In the genomic region with DNA sequence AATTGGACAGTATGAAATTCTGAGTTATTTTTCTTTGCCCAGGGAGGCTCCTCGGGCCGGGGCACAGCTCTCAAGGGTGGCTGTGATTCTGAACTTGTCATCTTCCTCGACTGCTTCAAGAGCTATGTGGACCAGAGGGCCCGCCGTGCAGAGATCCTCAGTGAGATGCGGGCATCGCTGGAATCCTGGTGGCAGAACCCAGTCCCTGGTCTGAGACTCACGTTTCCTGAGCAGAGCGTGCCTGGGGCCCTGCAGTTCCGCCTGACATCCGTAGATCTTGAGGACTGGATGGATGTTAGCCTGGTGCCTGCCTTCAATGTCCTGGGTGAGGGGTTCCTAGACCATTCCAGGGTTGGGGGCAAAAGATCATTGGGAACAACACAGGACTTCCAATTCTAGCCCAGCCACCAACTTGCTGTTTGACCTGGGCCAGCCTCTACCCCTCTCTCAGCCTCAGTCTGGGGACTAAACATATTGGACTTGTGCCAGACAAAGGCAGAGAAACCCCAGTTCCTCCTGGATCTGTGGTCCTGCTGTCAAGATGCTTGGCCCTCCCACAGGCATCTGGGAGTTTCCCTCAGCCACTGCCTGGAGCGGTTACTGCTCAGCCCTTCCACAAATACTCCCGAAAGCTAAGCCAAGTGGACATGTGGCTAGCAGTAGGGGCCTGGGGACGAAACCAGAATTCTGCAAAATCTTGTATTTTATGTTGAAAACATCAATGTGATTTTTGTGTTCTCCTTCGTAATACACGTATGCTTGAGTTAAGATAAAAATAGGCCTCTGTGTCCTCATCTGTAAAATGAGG, we compare ENCODE assay signal across 20 cellular contexts. TPM values are rescaled to one million over a fixed set of nuclear protein-coding genes. Genes with fewer than 3 reads are reported as not detected.
A peak's percentile ranks its signal among the peaks of the same experiment; 100 is the strongest.
DNase-seq lines count a peak whose midpoint lies in the region; ATAC-seq and TF ChIP-seq lines count a peak whose summit lies in the region.
"Had no signal": no experiment of that assay in that cellular context is flagged by ENCODE, and none has a peak within 500 bp of the region (broad histone marks: within the 10 kb centered on the region; RNA-seq: fewer than 3 reads in every experiment).

No MANE protein-coding gene starts in this region.

- H2BK5ac ChIP-seq in H9 (ENCODE audit: insufficient read length, low read length) (no peak overlapping the region), neuronal stem cell (ENCODE audit: low read length) (no peak overlapping the region)

- no peak overlapping the region for H3K56ac ChIP-seq in H9 (ENCODE audit: insufficient read length, low read depth, low read length)

- no peak overlapping the region for H3K18ac ChIP-seq in H9 (ENCODE audit: insufficient read length, low read depth, low read length)
- H3K18ac ChIP-seq in neuronal stem cell (ENCODE audit: low read length), result peak overlapping the region; percentile 27

- H2AK5ac ChIP-seq in H9 (ENCODE audit: insufficient read length, low read length), result no peak overlapping the region
- peak overlapping the region; percentile 43 for H2AK5ac ChIP-seq in neuronal stem cell (ENCODE audit: low read depth, low read length)

- H3K79me1 ChIP-seq in H9 (ENCODE audit: insufficient read depth, low read depth, low read length, poor library complexity, severe bottlenecking) (no peaks in the 10 kb centered on the region), neuronal stem cell (ENCODE audit: low read depth, low read length) (no peaks in the 10 kb centered on the region)

- no peak for TF ChIP-seq POLR2A in gastrocnemius medialis (IDR thresholded peaks at IDR 0.05)

- H3K27me3 ChIP-seq in H9 (ENCODE audit: insufficient read depth, low read length) (no peaks in the 10 kb centered on the region; the same call in 1 of the 2 replicates), neuronal stem cell (ENCODE audit: control insufficient read depth in 3 of 3, insufficient read depth in 3 of 3, low read depth in 1 of 3, low read length in 3 of 3) (peaks cover 0 to 26% (median 22%) of the 10 kb centered on the region in 3 experiments), gastrocnemius medialis (no peaks in the 10 kb centered on the region)

- no peak overlapping the region for H3T11ph ChIP-seq in H9 (ENCODE audit: low read length)

- H3K9me3 ChIP-seq in H9 (ENCODE audit: control insufficient read depth, low read depth, low read length), result no peaks in the 10 kb centered on the region
- peaks cover 0 to 1% of the 10 kb centered on the region in 2 donors for H3K9me3 ChIP-seq in neuronal stem cell (replicated peaks in 1 of 2; ENCODE audit: control insufficient read depth in 2 of 2, insufficient read depth in 1 of 2, low read depth in 1 of 2, low read length in 2 of 2)
- no peaks in the 10 kb centered on the region for H3K9me3 ChIP-seq in gastrocnemius medialis
- H3K9me3 ChIP-seq: A549, HAP-1 had no signal

- no CpG with 5 or more reads among the region's 16 CpGs for WGBS in H9 (ENCODE audit: extremely low coverage, insufficient read length, low lambda C conversion rate)
- WGBS in neuronal stem cell (ENCODE audit: extremely low coverage in 2 of 2, insufficient read length in 2 of 2, insufficient replicate concordance in 1 of 2), 2 donors, result no CpG with 5 or more reads among the region's 16 CpGs

- H3K9ac ChIP-seq in H9 (ENCODE audit: extremely low read depth, insufficient read length, low read length) (no peak overlapping the region), neuronal stem cell (ENCODE audit: low read depth, low read length, poor library complexity) (no peak overlapping the region)

- H3K4ac ChIP-seq in H9 (ENCODE audit: low read depth, low read length), result no peak overlapping the region
- no peak overlapping the region for H3K4ac ChIP-seq in neuronal stem cell (ENCODE audit: low read length)

- in situ Hi-C loops in gastrocnemius medialis (cut with MboI; ENCODE audit: low sequenced_read_pairs in 4 of 4), result no loop called here

- H3K4me2 ChIP-seq in H9 (ENCODE audit: insufficient read depth, insufficient read length, low read length) (no peak overlapping the region), neuronal stem cell (ENCODE audit: insufficient read depth, low read length, poor library complexity, severe bottlenecking) (no peak overlapping the region)
- H3K4me2 ChIP-seq: A549 had no signal

- no peak for ATAC-seq in omental fat pad (ENCODE audit: low FRiP score)
- no peak for ATAC-seq in gastrocnemius medialis
- ATAC-seq: A549 had no signal

- peaks cover 8% of the 10 kb centered on the region for H3K23me2 ChIP-seq in H9 (ENCODE audit: insufficient read length, low read depth, low read length, poor library complexity, severe bottlenecking)

- H3K36me3 Mint-ChIP-seq in activated CD4-positive, alpha-beta memory T cell treated with anti-CD3 and anti-CD28 coated beads, Interleukin-2, amount 10 ng/mL, durations not matched to agents 7 days and 5 days (ENCODE audit: low read depth), result peaks cover 74% of the 10 kb centered on the region
- H3K36me3 Mint-ChIP-seq in activated CD4-positive, alpha-beta memory T cell treated with anti-CD3 and anti-CD28 coated beads for 36 hours, result peaks cover 5% of the 10 kb centered on the region
- no peaks in the 10 kb centered on the region for H3K36me3 Mint-ChIP-seq in H9 (ENCODE audit: insufficient read depth in 1 of 3, low read depth in 3 of 3)
- peaks cover 37% of the 10 kb centered on the region for H3K36me3 Mint-ChIP-seq in activated T-helper 2 cell treated with anti-CD3 and anti-CD28 coated beads, Interferon-gamma antibody, Interleukin-2, Interleukin-4, amounts not matched to agents 10 μg/mL and 5 μg/mL and 100 μg/mL, durations not matched to agents 14 hours and 24 hours and 36 hours (ENCODE audit: low read depth)

- H3K27ac Mint-ChIP-seq in activated CD4-positive, alpha-beta memory T cell treated with anti-CD3 and anti-CD28 coated beads, Interleukin-2, amount 10 ng/mL, durations not matched to agents 7 days and 5 days, result no peak overlapping the region
- no peak overlapping the region for H3K27ac Mint-ChIP-seq in activated CD4-positive, alpha-beta memory T cell treated with anti-CD3 and anti-CD28 coated beads for 36 hours
- H3K27ac Mint-ChIP-seq in H9, result no peak overlapping the region
- H3K27ac Mint-ChIP-seq in activated T-helper 2 cell treated with anti-CD3 and anti-CD28 coated beads, Interferon-gamma antibody, Interleukin-2, Interleukin-4, amounts not matched to agents 10 μg/mL and 5 μg/mL and 100 μg/mL, durations not matched to agents 14 hours and 24 hours and 36 hours, result peak overlapping the region; percentile 7
- H3K27ac Mint-ChIP-seq: B cell had no signal

- H3K79me2 ChIP-seq in H9 (ENCODE audit: insufficient read depth, low read length), result no peaks in the 10 kb centered on the region

- TF ChIP-seq CTCF in H9 (conservative IDR thresholded peaks at IDR 0.05) (no peak), omental fat pad (IDR thresholded peaks at IDR 0.05) (no peak), gastrocnemius medialis (IDR thresholded peaks at IDR 0.05 in 4 of 5, conservative IDR thresholded peaks at IDR 0.05 in 1 of 5) (no peak)

- no peak overlapping the region for H3K4me3 ChIP-seq in neuronal stem cell (ENCODE audit: low read length in 2 of 2)
- no peak overlapping the region for H3K4me3 ChIP-seq in gastrocnemius medialis
- H3K4me3 ChIP-seq: A549, HAP-1 had no signal

- H4K8ac ChIP-seq in H9 (replicated peaks; ENCODE audit: insufficient read length, low read depth, low read length) (no peak overlapping the region), neuronal stem cell (ENCODE audit: low read depth, low read length) (no peak overlapping the region)

- H3K9me3 Mint-ChIP-seq in activated CD4-positive, alpha-beta memory T cell treated with anti-CD3 and anti-CD28 coated beads, Interleukin-2, amount 10 ng/mL, durations not matched to agents 7 days and 5 days, result no peaks in the 10 kb centered on the region
- no peaks in the 10 kb centered on the region for H3K9me3 Mint-ChIP-seq in activated CD4-positive, alpha-beta memory T cell treated with anti-CD3 and anti-CD28 coated beads for 36 hours
- no peaks in the 10 kb centered on the region for H3K9me3 Mint-ChIP-seq in H9
- no peaks in the 10 kb centered on the region for H3K9me3 Mint-ChIP-seq in activated T-helper 2 cell treated with anti-CD3 and anti-CD28 coated beads, Interferon-gamma antibody, Interleukin-2, Interleukin-4, amounts not matched to agents 10 μg/mL and 5 μg/mL and 100 μg/mL, durations not matched to agents 14 hours and 24 hours and 36 hours

- DNase-seq in activated CD4-positive, alpha-beta memory T cell treated with anti-CD3 and anti-CD28 coated beads, Interleukin-2, amount 10 ng/mL, durations not matched to agents 7 days and 5 days, result no peak
- DNase-seq in activated CD4-positive, alpha-beta memory T cell treated with anti-CD3 and anti-CD28 coated beads for 36 hours, result no peak
- no peak for DNase-seq in H9
- no peak for DNase-seq in activated T-helper 2 cell treated with anti-CD3 and anti-CD28 coated beads, Interferon-gamma antibody, Interleukin-2, Interleukin-4, amounts not matched to agents 10 μg/mL and 5 μg/mL and 100 μg/mL, durations not matched to agents 14 hours and 24 hours and 36 hours (ENCODE audit: low spot score)
- no peak for DNase-seq in neuronal stem cell (ENCODE audit: low spot score)
- no peak for DNase-seq in NCI-H2196 treated with DMSO at 0.1 percent for 48 hours (lab: John Stamatoyannopoulos, UW; ENCODE audit: unreplicated experiment)
- DNase-seq in omental fat pad (ENCODE audit: low spot score), result no peak
- no peak for DNase-seq in gastrocnemius medialis
- DNase-seq: DMS53, KBM-7, MV-4-11, NCI-H1105 treated with DMSO at 0.1 percent for 48 hours, NCI-H2081, NCI-H2171, NCI-H526, SHP77 had no signal

- H4K5ac ChIP-seq in H9 (ENCODE audit: insufficient read length, low read depth, low read length), result no peak overlapping the region

- H3K36me3 ChIP-seq in neuronal stem cell (replicated peaks in 1 of 2; ENCODE audit: control insufficient read depth in 2 of 2, insufficient read depth in 2 of 2, low read length in 2 of 2) (no peaks in the 10 kb centered on the region), gastrocnemius medialis (no peaks in the 10 kb centered on the region)
- H3K36me3 ChIP-seq: HAP-1 had no signal

- H2BK20ac ChIP-seq in H9 (ENCODE audit: low read depth, low read length, poor library complexity, severe bottlenecking), result no peak overlapping the region

- no peaks in the 10 kb centered on the region for H4K20me1 ChIP-seq in H9 (ENCODE audit: control insufficient read depth, insufficient read depth, insufficient read length)

- H3K14ac ChIP-seq in H9 (ENCODE audit: insufficient read depth, low read length) (0 out of 2 replicates have a peak overlapping the region, but pooled peaks have one; percentile 50), neuronal stem cell (ENCODE audit: low read length) (no peak overlapping the region)

- no peak overlapping the region for H2AFZ ChIP-seq in H9 (ENCODE audit: low read length)
- no peak overlapping the region for H2AFZ ChIP-seq in neuronal stem cell (ENCODE audit: low read length)

- H3K4me3 Mint-ChIP-seq in activated CD4-positive, alpha-beta memory T cell treated with anti-CD3 and anti-CD28 coated beads, Interleukin-2, amount 10 ng/mL, durations not matched to agents 7 days and 5 days, result peak overlapping the region; percentile 31
- H3K4me3 Mint-ChIP-seq in activated CD4-positive, alpha-beta memory T cell treated with anti-CD3 and anti-CD28 coated beads for 36 hours, result no peak overlapping the region
- H3K4me3 Mint-ChIP-seq in H9, result no peak overlapping the region
- no peak overlapping the region for H3K4me3 Mint-ChIP-seq in activated T-helper 2 cell treated with anti-CD3 and anti-CD28 coated beads, Interferon-gamma antibody, Interleukin-2, Interleukin-4, amounts not matched to agents 10 μg/mL and 5 μg/mL and 100 μg/mL, durations not matched to agents 14 hours and 24 hours and 36 hours (ENCODE audit: low read depth)
- H3K4me3 Mint-ChIP-seq: B cell, CD14-positive monocyte had no signal

- H2BK12ac ChIP-seq in H9 (ENCODE audit: insufficient read length, low read depth, low read length), result no peak overlapping the region
- no peak overlapping the region for H2BK12ac ChIP-seq in neuronal stem cell (ENCODE audit: low read length)

- intact Hi-C loops in activated CD4-positive, alpha-beta memory T cell treated with anti-CD3 and anti-CD28 coated beads for 36 hours (cut with micrococcal nuclease), result no loop called here
- intact Hi-C loops in activated T-helper 2 cell treated with anti-CD3 and anti-CD28 coated beads, Interferon-gamma antibody, Interleukin-2, Interleukin-4, amounts not matched to agents 10 μg/mL and 5 μg/mL and 100 μg/mL, durations not matched to agents 14 hours and 24 hours and 36 hours (cut with micrococcal nuclease), result no loop called here
- intact Hi-C loops in gastrocnemius medialis (cut with DNase I; ENCODE audit: low total_unique reads), result no loop called here

- no peaks in the 10 kb centered on the region for H3K4me1 ChIP-seq in H9 (ENCODE audit: insufficient read depth, low read length)
- H3K4me1 ChIP-seq in neuronal stem cell (ENCODE audit: control insufficient read depth in 2 of 2, insufficient read depth in 1 of 2, low read depth in 1 of 2, low read length in 2 of 2), result peaks cover 0 to 7% of the 10 kb centered on the region in 2 donors
- peaks cover 0 to 11% of the 10 kb centered on the region in 2 donors for H3K4me1 ChIP-seq in gastrocnemius medialis

- CTCF ChIA-PET in activated CD4-positive, alpha-beta memory T cell treated with anti-CD3 and anti-CD28 coated beads, Interleukin-2, amount 10 ng/mL, durations not matched to agents 7 days and 5 days (lab: Charles Lee), result interaction anchor here (0.8 to 2.6 kb wide), 2 partner anchors 42 kb away, joined by 6 to 14 read pairs; no protein-coding TSS in a partner anchor
- CTCF ChIA-PET in activated CD4-positive, alpha-beta memory T cell treated with anti-CD3 and anti-CD28 coated beads for 36 hours (lab: Charles Lee), result interaction anchor here (0.7 kb wide), 1 partner anchor 52 kb away, joined by 4 read pairs; no protein-coding TSS in a partner anchor

- POLR2A ChIA-PET in activated CD4-positive, alpha-beta memory T cell treated with anti-CD3 and anti-CD28 coated beads, Interleukin-2, amount 10 ng/mL, durations not matched to agents 7 days and 5 days (lab: Charles Lee), result interaction anchor here (1.0 to 3.4 kb wide), 4 partner anchors 21 to 46 kb away, joined by 3 to 47 read pairs (median 4); a partner anchor contains a TSS
- POLR2A ChIA-PET in activated CD4-positive, alpha-beta memory T cell treated with anti-CD3 and anti-CD28 coated beads for 36 hours (lab: Charles Lee), result interaction anchor here (1.2 kb wide), 1 partner anchor 36 kb away, joined by 3 read pairs; a partner anchor contains a TSS

- H3K23ac ChIP-seq in H9 (ENCODE audit: insufficient read length, low read depth, low read length) (no peak overlapping the region), neuronal stem cell (ENCODE audit: low read depth, low read length, poor library complexity) (no peak overlapping the region)

- H3K27me3 Mint-ChIP-seq in activated CD4-positive, alpha-beta memory T cell treated with anti-CD3 and anti-CD28 coated beads, Interleukin-2, amount 10 ng/mL, durations not matched to agents 7 days and 5 days, result no peaks in the 10 kb centered on the region
- H3K27me3 Mint-ChIP-seq in activated CD4-positive, alpha-beta memory T cell treated with anti-CD3 and anti-CD28 coated beads for 36 hours, result no peaks in the 10 kb centered on the region
- peaks cover 27% of the 10 kb centered on the region for H3K27me3 Mint-ChIP-seq in H9 (ENCODE audit: low read depth)
- H3K27me3 Mint-ChIP-seq in activated T-helper 2 cell treated with anti-CD3 and anti-CD28 coated beads, Interferon-gamma antibody, Interleukin-2, Interleukin-4, amounts not matched to agents 10 μg/mL and 5 μg/mL and 100 μg/mL, durations not matched to agents 14 hours and 24 hours and 36 hours (ENCODE audit: low read depth), result no peaks in the 10 kb centered on the region
- H3K27me3 Mint-ChIP-seq: B cell had no signal

- H3K4me1 Mint-ChIP-seq in activated CD4-positive, alpha-beta memory T cell treated with anti-CD3 and anti-CD28 coated beads, Interleukin-2, amount 10 ng/mL, durations not matched to agents 7 days and 5 days, result peaks cover 51% of the 10 kb centered on the region
- peaks cover 28% of the 10 kb centered on the region for H3K4me1 Mint-ChIP-seq in activated CD4-positive, alpha-beta memory T cell treated with anti-CD3 and anti-CD28 coated beads for 36 hours (ENCODE audit: low read depth)
- peaks cover 6 to 21% of the 10 kb centered on the region in 2 experiments for H3K4me1 Mint-ChIP-seq in H9
- peaks cover 37% of the 10 kb centered on the region for H3K4me1 Mint-ChIP-seq in activated T-helper 2 cell treated with anti-CD3 and anti-CD28 coated beads, Interferon-gamma antibody, Interleukin-2, Interleukin-4, amounts not matched to agents 10 μg/mL and 5 μg/mL and 100 μg/mL, durations not matched to agents 14 hours and 24 hours and 36 hours (ENCODE audit: low read depth)

- H2BK120ac ChIP-seq in H9 (ENCODE audit: low read depth, low read length, poor library complexity, severe bottlenecking), result no peak overlapping the region
- H2BK120ac ChIP-seq in neuronal stem cell (ENCODE audit: low read depth, low read length), result peak overlapping the region; percentile 69

- H3K27ac ChIP-seq in H9 (ENCODE audit: insufficient read length, low read depth, low read length) (no peak overlapping the region), neuronal stem cell (replicated peaks; ENCODE audit: low read length) (no peak overlapping the region), gastrocnemius medialis (no peak overlapping the region)
- H3K27ac ChIP-seq: A549 had no signal

- H2BK15ac ChIP-seq in H9 (ENCODE audit: low read depth, low read length) (no peak overlapping the region; the same call in 1 of the 2 replicates), neuronal stem cell (ENCODE audit: low read length) (no peak overlapping the region)

- H4K91ac ChIP-seq in H9 (ENCODE audit: insufficient read length, low read depth, low read length) (no peak overlapping the region), neuronal stem cell (ENCODE audit: low read depth, low read length, poor library complexity) (no peak overlapping the region)

RNA-seq across cellular contexts. Expression of a gene that starts 3.5 kb away (rescaled TPM):
- total RNA-seq in activated CD4-positive, alpha-beta memory T cell treated with anti-CD3 and anti-CD28 coated beads, Interleukin-2, amount 10 ng/mL, durations not matched to agents 7 days and 5 days, result 100 to 1,000 TPM; 260 to 265 TPM
- 10 to 100 TPM; 34.6 to 37.1 TPM for total RNA-seq in activated CD4-positive, alpha-beta memory T cell treated with anti-CD3 and anti-CD28 coated beads for 36 hours
- total RNA-seq in H9 (2021), result 0.70 and 0.81 TPM in 2 replicates
- 27.2 and 29.6 TPM in 2 replicates for total RNA-seq in activated T-helper 2 cell treated with anti-CD3 and anti-CD28 coated beads, Interferon-gamma antibody, Interleukin-2, Interleukin-4, amounts not matched to agents 10 μg/mL and 5 μg/mL and 100 μg/mL, durations not matched to agents 14 hours and 24 hours and 36 hours
- polyA plus RNA-seq in neuronal stem cell (2013, experiment 1 of 2), result 0.01 TPM
- 0.03 TPM for polyA plus RNA-seq in neuronal stem cell (2013, experiment 2 of 2)
- total RNA-seq in omental fat pad, result 10 to 100 TPM in 3 of 4 donors, 1 to 10 TPM in 1; 5.8 to 46.3 (median 17.7) TPM
- 1 to 10 TPM; 1.4 to 5.3 (median 4.2) TPM for total RNA-seq in gastrocnemius medialis

RNA-seq across cellular contexts. Expression of a gene that starts 35.0 kb away (rescaled TPM):
- 100 to 1,000 TPM; 246 to 248 TPM for total RNA-seq in activated CD4-positive, alpha-beta memory T cell treated with anti-CD3 and anti-CD28 coated beads, Interleukin-2, amount 10 ng/mL, durations not matched to agents 7 days and 5 days
- 10 to 100 TPM; 46.0 to 49.1 TPM for total RNA-seq in activated CD4-positive, alpha-beta memory T cell treated with anti-CD3 and anti-CD28 coated beads for 36 hours
- 0.20 TPM in 1 of 2 replicates, not detected in the other for total RNA-seq in H9 (2021)
- total RNA-seq in activated T-helper 2 cell treated with anti-CD3 and anti-CD28 coated beads, Interferon-gamma antibody, Interleukin-2, Interleukin-4, amounts not matched to agents 10 μg/mL and 5 μg/mL and 100 μg/mL, durations not matched to agents 14 hours and 24 hours and 36 hours, result 17.7 and 17.8 TPM in 2 replicates
- not detected for polyA plus RNA-seq in neuronal stem cell (2013, experiment 1 of 2)
- polyA plus RNA-seq in neuronal stem cell (2013, experiment 2 of 2), result not detected
- total RNA-seq in omental fat pad, result 100 to 1,000 TPM in 1 of 4 donors, 10 to 100 TPM in 3; 22.8 to 111 (median 29.1) TPM
- total RNA-seq in gastrocnemius medialis, result 1 to 10 TPM; 1.2 to 2.7 (median 1.8) TPM

RNA-seq across cellular contexts. Expression of a gene that starts 36.6 kb away (rescaled TPM):
- total RNA-seq in activated CD4-positive, alpha-beta memory T cell treated with anti-CD3 and anti-CD28 coated beads, Interleukin-2, amount 10 ng/mL, durations not matched to agents 7 days and 5 days, result 100 to 1,000 TPM; 327 to 331 TPM
- 100 to 1,000 TPM; 140 to 148 TPM for total RNA-seq in activated CD4-positive, alpha-beta memory T cell treated with anti-CD3 and anti-CD28 coated beads for 36 hours
- total RNA-seq in H9 (2021), result not detected in 2 replicates
- total RNA-seq in activated T-helper 2 cell treated with anti-CD3 and anti-CD28 coated beads, Interferon-gamma antibody, Interleukin-2, Interleukin-4, amounts not matched to agents 10 μg/mL and 5 μg/mL and 100 μg/mL, durations not matched to agents 14 hours and 24 hours and 36 hours, result 86.4 and 88.3 TPM in 2 replicates
- polyA plus RNA-seq in neuronal stem cell (2013, experiment 1 of 2), result 0.01 TPM
- not detected for polyA plus RNA-seq in neuronal stem cell (2013, experiment 2 of 2)
- 10 to 100 TPM in 3 of 4 donors, 1 to 10 TPM in 1; 8.2 to 41.9 (median 13.2) TPM for total RNA-seq in omental fat pad
- 1 to 10 TPM; 1.7 to 5.2 (median 2.5) TPM for total RNA-seq in gastrocnemius medialis
